Comparison of ENCODE assay signal across 20 cellular contexts in genomic region chr6:168827484-168827883, GRCh38.
"Had no signal": no experiment of that assay in that cellular context is flagged by ENCODE, and none has a peak within 500 bp of the region (broad histone marks: within the 10 kb centered on the region; RNA-seq: fewer than 3 reads in every experiment).

No MANE protein-coding gene starts in this region.

- ATAC-seq: activated CD4-positive, alpha-beta T cell treated with anti-CD3 and anti-CD28 coated beads for 36 hours; naive thymus-derived CD4-positive, alpha-beta T cell; WTC11 had no signal

- H3K27me3 ChIP-seq: brain microvascular endothelial cell, tibial nerve had no signal

- H3K4me1 Mint-ChIP-seq: activated CD4-positive, alpha-beta T cell treated with anti-CD3 and anti-CD28 coated beads for 36 hours; activated naive CD8-positive, alpha-beta T cell treated with anti-CD3 and anti-CD28 coated beads, Interleukin-2, amount 10 ng/mL, durations not matched to agents 7 days and 5 days; naive thymus-derived CD4-positive, alpha-beta T cell had no signal

- H3K27ac ChIP-seq: brain microvascular endothelial cell, coronary artery, left ventricle myocardium inferior, tibial nerve had no signal

- H3K27me3 Mint-ChIP-seq: activated CD4-positive, alpha-beta T cell treated with anti-CD3 and anti-CD28 coated beads for 36 hours; activated naive CD8-positive, alpha-beta T cell treated with anti-CD3 and anti-CD28 coated beads, Interleukin-2, amount 10 ng/mL, durations not matched to agents 7 days and 5 days had no signal

- H3K9me3 Mint-ChIP-seq: activated naive CD8-positive, alpha-beta T cell treated with anti-CD3 and anti-CD28 coated beads, Interleukin-2, amount 10 ng/mL, durations not matched to agents 7 days and 5 days; naive thymus-derived CD4-positive, alpha-beta T cell had no signal

- H3K36me3 ChIP-seq: brain microvascular endothelial cell, left ventricle myocardium inferior, tibial nerve had no signal

- H3K4me3 ChIP-seq: coronary artery, left ventricle myocardium inferior, tibial nerve had no signal

- H3K27ac Mint-ChIP-seq: activated CD4-positive, alpha-beta T cell treated with anti-CD3 and anti-CD28 coated beads for 36 hours; activated naive CD8-positive, alpha-beta T cell treated with anti-CD3 and anti-CD28 coated beads, Interleukin-2, amount 10 ng/mL, durations not matched to agents 7 days and 5 days; naive thymus-derived CD4-positive, alpha-beta T cell had no signal

- H3K9me3 ChIP-seq: left ventricle myocardium inferior, tibial nerve had no signal

- H3K4me1 ChIP-seq: left ventricle myocardium inferior had no signal

- H3K4me3 Mint-ChIP-seq: activated CD4-positive, alpha-beta T cell treated with anti-CD3 and anti-CD28 coated beads for 36 hours; activated naive CD8-positive, alpha-beta T cell treated with anti-CD3 and anti-CD28 coated beads, Interleukin-2, amount 10 ng/mL, durations not matched to agents 7 days and 5 days; naive thymus-derived CD4-positive, alpha-beta T cell; WTC11 had no signal

- H3K36me3 Mint-ChIP-seq: activated naive CD8-positive, alpha-beta T cell treated with anti-CD3 and anti-CD28 coated beads, Interleukin-2, amount 10 ng/mL, durations not matched to agents 7 days and 5 days; naive thymus-derived CD4-positive, alpha-beta T cell; WTC11 had no signal

- DNase-seq: activated CD4-positive, alpha-beta T cell treated with anti-CD3 and anti-CD28 coated beads for 36 hours; activated CD4-positive, alpha-beta T cell treated with anti-CD3 and anti-CD28 coated beads, Interleukin-2, amount 50 U/mL, for 48 hours; activated naive CD4-positive, alpha-beta T cell; activated naive CD8-positive, alpha-beta T cell treated with anti-CD3 and anti-CD28 coated beads, Interleukin-2, amount 10 ng/mL, durations not matched to agents 7 days and 5 days; activated T-cell treated with anti-CD3 and anti-CD28 coated beads for 4 hours; brain microvascular endothelial cell; central memory CD4-positive, alpha-beta T cell; erythroblast; head of caudate nucleus; left ventricle myocardium inferior; mammary epithelial cell; naive thymus-derived CD4-positive, alpha-beta T cell; retina; stimulated activated CD4-positive, alpha-beta T cell treated with anti-CD3 and anti-CD28 coated beads, Interleukin-12 subunit alpha, Interleukin-12 subunit beta, amount 100 ng/mL, for 4 hours; stimulated activated CD4-positive, alpha-beta T cell treated with anti-CD3 and anti-CD28 coated beads, Interleukin-1b, Interleukin-23, amount 100 ng/mL, for 48 hours; stimulated activated naive CD4-positive, alpha-beta T cell treated with Interleukin-2 at 50 U/mL for 16 hours; substantia nigra had no signal
